In the genomic region with DNA sequence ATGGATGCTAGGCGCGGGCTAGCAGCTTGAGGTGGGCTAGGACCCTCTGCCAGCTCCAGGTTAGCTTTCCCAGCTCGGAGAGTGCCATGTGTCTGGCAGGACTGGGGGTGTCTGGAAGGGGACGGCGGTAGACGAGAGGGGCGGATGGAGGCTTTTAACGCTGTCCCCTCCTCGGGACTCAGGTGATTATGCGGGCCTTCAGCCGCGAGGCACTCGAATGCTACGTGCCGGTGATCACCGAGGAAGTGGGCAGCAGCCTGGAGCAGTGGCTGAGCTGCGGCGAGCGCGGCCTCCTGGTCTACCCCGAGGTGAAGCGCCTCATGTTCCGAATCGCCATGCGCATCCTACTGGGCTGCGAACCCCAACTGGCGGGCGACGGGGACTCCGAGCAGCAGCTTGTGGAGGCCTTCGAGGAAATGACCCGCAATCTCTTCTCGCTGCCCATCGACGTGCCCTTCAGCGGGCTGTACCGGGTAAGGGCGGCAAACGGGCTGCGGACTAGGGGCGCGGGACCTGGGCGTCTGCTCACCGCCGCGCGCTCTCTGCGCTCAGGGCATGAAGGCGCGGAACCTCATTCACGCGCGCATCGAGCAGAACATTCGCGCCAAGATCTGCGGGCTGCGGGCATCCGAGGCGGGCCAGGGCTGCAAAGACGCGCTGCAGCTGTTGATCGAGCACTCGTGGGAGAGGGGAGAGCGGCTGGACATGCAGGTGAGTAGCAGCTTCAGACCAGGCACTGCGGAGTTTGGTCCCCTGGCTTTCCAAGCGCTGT, we compare ENCODE assay signal across 11 cellular contexts. TPM values are rescaled to one million over a fixed set of nuclear protein-coding genes. Genes with fewer than 3 reads are reported as not detected.
DNase-seq lines count a peak whose midpoint lies in the region; ATAC-seq and TF ChIP-seq lines count a peak whose summit lies in the region.
"Had no signal": no experiment of that assay in that cellular context is flagged by ENCODE, and none has a peak within 500 bp of the region (broad histone marks: within the 10 kb centered on the region; RNA-seq: fewer than 3 reads in every experiment).

No MANE protein-coding gene starts in this region.

- peaks cover 24 to 85% (median 70%) of the 10 kb centered on the region in 4 donors for H3K4me1 ChIP-seq in liver (ENCODE audit: control insufficient read depth in 4 of 4, insufficient read depth in 4 of 4, low read length in 3 of 4)

- H3K27me3 ChIP-seq in liver (ENCODE audit: control insufficient read depth in 4 of 4, insufficient read depth in 4 of 4, low read length in 3 of 4) = no peaks in the 10 kb centered on the region

- H3K4me3 Mint-ChIP-seq in activated T-cell treated with anti-CD3 and anti-CD28 coated beads, Interleukin-2, amount 50 U/mL, for 72 hours = peak overlapping the region; percentile 84 to 93
- H3K4me3 Mint-ChIP-seq in type B pancreatic cell = peak overlapping the region; percentile 84

- H3K4me3 ChIP-seq in liver (ENCODE audit: low read depth in 1 of 3, low read length in 3 of 3) = peak overlapping the region; percentile 18 to 64 (median 59)

- no peaks in the 10 kb centered on the region for H3K9me3 ChIP-seq in liver (ENCODE audit: control insufficient read depth in 4 of 4, low read length in 3 of 4)
- H3K9me3 ChIP-seq: left lung had no signal

- H3K27ac ChIP-seq in liver (ENCODE audit: low read depth in 1 of 2, low read length in 2 of 2) = no peak overlapping the region
- H3K27ac ChIP-seq: left lung had no signal

- intact Hi-C loops in cardiac septum (cut with DNase I) = no loop called here
- intact Hi-C loops in left ventricle myocardium superior (cut with micrococcal nuclease) = no loop called here

- H3K27me3 Mint-ChIP-seq in activated T-cell treated with anti-CD3 and anti-CD28 coated beads, Interleukin-2, amount 50 U/mL, for 72 hours (ENCODE audit: low read depth) = peaks cover 87% of the 10 kb centered on the region
- peaks cover 90% of the 10 kb centered on the region for H3K27me3 Mint-ChIP-seq in type B pancreatic cell

- no peak for TF ChIP-seq RAD21 in liver (IDR thresholded peaks at IDR 0.05)

- H3K36me3 ChIP-seq in liver (ENCODE audit: control insufficient read depth in 4 of 4, insufficient read depth in 3 of 4, low read depth in 1 of 4, low read length in 3 of 4) = no peaks in the 10 kb centered on the region
- H3K36me3 ChIP-seq: left lung had no signal

- TF ChIP-seq CTCF in liver (IDR thresholded peaks at IDR 0.05; ENCODE audit: low read depth, low read length, missing input control) = no peak
- TF ChIP-seq CTCF in type B pancreatic cell (conservative IDR thresholded peaks at IDR 0.05) = no peak

- no peak overlapping the region for H3K9ac ChIP-seq in liver (ENCODE audit: low read depth in 1 of 2, low read length in 2 of 2)

- no peaks in the 10 kb centered on the region for H3K36me3 Mint-ChIP-seq in activated T-cell treated with anti-CD3 and anti-CD28 coated beads, Interleukin-2, amount 50 U/mL, for 72 hours (ENCODE audit: insufficient read depth in 2 of 2)
- no peaks in the 10 kb centered on the region for H3K36me3 Mint-ChIP-seq in type B pancreatic cell

- no peak overlapping the region for H3K27ac Mint-ChIP-seq in activated T-cell treated with anti-CD3 and anti-CD28 coated beads, Interleukin-2, amount 50 U/mL, for 72 hours
- no peak overlapping the region for H3K27ac Mint-ChIP-seq in type B pancreatic cell

- ATAC-seq in left ventricle myocardium superior (no peak), GM18517 (IDR thresholded peaks at IDR 0.05; ENCODE audit: unreplicated experiment) (no peak), HG03175 (IDR thresholded peaks at IDR 0.05; ENCODE audit: unreplicated experiment) (no peak), HG02870 (IDR thresholded peaks at IDR 0.05; ENCODE audit: unreplicated experiment) (no peak)
- peak; percentile 32 to 47 for ATAC-seq in activated T-cell treated with anti-CD3 and anti-CD28 coated beads, Interleukin-2, amount 50 U/mL, for 72 hours (replicated peaks in 1 of 2)
- ATAC-seq: left lung had no signal

- H3K9me3 Mint-ChIP-seq in activated T-cell treated with anti-CD3 and anti-CD28 coated beads, Interleukin-2, amount 50 U/mL, for 72 hours = no peaks in the 10 kb centered on the region
- no peaks in the 10 kb centered on the region for H3K9me3 Mint-ChIP-seq in type B pancreatic cell

- 4% methylated on average over 67 of the region's 67 CpGs for WGBS in liver

- peak; percentile 47 for DNase-seq in cardiac septum (ENCODE audit: low spot score)
- no peak for DNase-seq in left ventricle myocardium superior
- no peak for DNase-seq in activated T-cell treated with anti-CD3 and anti-CD28 coated beads, Interleukin-2, amount 50 U/mL, for 72 hours
- peak; percentile 63 for DNase-seq in type B pancreatic cell (ENCODE audit: extremely low spot score, unreplicated experiment)
- DNase-seq: activated CD4-positive, CD25-positive, alpha-beta regulatory T cell treated with anti-CD3 and anti-CD28 coated beads, Interleukin-2, amount 50 U/mL, for 72 hours; effector CD8-positive, alpha-beta T cell had no signal

- H3K4me1 Mint-ChIP-seq in activated T-cell treated with anti-CD3 and anti-CD28 coated beads, Interleukin-2, amount 50 U/mL, for 72 hours (ENCODE audit: low read depth) = peaks cover 30% of the 10 kb centered on the region
- peaks cover 33% of the 10 kb centered on the region for H3K4me1 Mint-ChIP-seq in type B pancreatic cell (ENCODE audit: unreplicated experiment)

TF ChIP-seq in liver, 16 proteins besides CTCF, POLR2A, EP300 and RAD21:
- TF ChIP-seq NR2F2 (IDR thresholded peaks at IDR 0.05) = no peak
- TF ChIP-seq, protein P1, sequence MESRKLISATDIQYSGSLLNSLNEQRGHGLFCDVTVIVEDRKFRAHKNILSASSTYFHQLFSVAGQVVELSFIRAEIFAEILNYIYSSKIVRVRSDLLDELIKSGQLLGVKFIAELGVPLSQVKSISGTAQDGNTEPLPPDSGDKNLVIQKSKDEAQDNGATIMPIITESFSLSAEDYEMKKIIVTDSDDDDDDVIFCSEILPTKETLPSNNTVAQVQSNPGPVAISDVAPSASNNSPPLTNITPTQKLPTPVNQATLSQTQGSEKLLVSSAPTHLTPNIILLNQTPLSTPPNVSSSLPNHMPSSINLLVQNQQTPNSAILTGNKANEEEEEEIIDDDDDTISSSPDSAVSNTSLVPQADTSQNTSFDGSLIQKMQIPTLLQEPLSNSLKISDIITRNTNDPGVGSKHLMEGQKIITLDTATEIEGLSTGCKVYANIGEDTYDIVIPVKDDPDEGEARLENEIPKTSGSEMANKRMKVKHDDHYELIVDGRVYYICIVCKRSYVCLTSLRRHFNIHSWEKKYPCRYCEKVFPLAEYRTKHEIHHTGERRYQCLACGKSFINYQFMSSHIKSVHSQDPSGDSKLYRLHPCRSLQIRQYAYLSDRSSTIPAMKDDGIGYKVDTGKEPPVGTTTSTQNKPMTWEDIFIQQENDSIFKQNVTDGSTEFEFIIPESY (IDR thresholded peaks at IDR 0.05) = no peak

RNA-seq across cellular contexts. Expression of gene CYP26A1, which starts 1.1 kb away (rescaled TPM):
- total RNA-seq in cardiac septum = not detected
- total RNA-seq in left ventricle myocardium superior = not detected
- not detected for total RNA-seq in activated T-cell treated with anti-CD3 and anti-CD28 coated beads, Interleukin-2, amount 50 U/mL, for 72 hours
- under 1 TPM in 1 of 2 donors, not detected in 1; 0.08 TPM for total RNA-seq in liver
- 1 to 10 TPM in 1 of 2 donors, under 1 TPM in 1; 0.29 to 1.4 TPM for polyA plus RNA-seq in liver
- total RNA-seq in type B pancreatic cell (ENCODE audit: low replicate concordance) = 1.1 and 4.2 TPM in 2 replicates

RNA-seq across cellular contexts. Expression of gene CYP26C1, which starts 14.2 kb away (rescaled TPM):
- not detected for total RNA-seq in cardiac septum
- total RNA-seq in left ventricle myocardium superior = not detected
- total RNA-seq in activated T-cell treated with anti-CD3 and anti-CD28 coated beads, Interleukin-2, amount 50 U/mL, for 72 hours = under 1 TPM in 1 of 2 donors, not detected in 1; 0.05 TPM
- under 1 TPM; 0.09 to 0.25 TPM for total RNA-seq in liver
- polyA plus RNA-seq in liver = not detected
- total RNA-seq in type B pancreatic cell (ENCODE audit: low replicate concordance) = not detected in 2 replicates

Comparison
In these comparisons a context has a peak if more than half of its experiments do, and no peak if none do; other contexts are left out.
1. DNase-seq: peak in cardiac septum (single experiment) and type B pancreatic cell (single experiment); none in left ventricle myocardium superior (single experiment) and activated T-cell treated with anti-CD3 and anti-CD28 coated beads, Interleukin-2, amount 50 U/mL, for 72 hours (0 of 2).
2. ATAC-seq: peak in activated T-cell treated with anti-CD3 and anti-CD28 coated beads, Interleukin-2, amount 50 U/mL, for 72 hours (2 of 2); none in left ventricle myocardium superior (single experiment), GM18517 (single experiment), HG03175 (single experiment) and HG02870 (single experiment).